Comparison of ENCODE assay signal across 18 cellular contexts in genomic region chr3:103499132-103499885, GRCh38.
DNase-seq lines count a peak whose midpoint lies in the region; TF ChIP-seq lines count a peak whose summit lies in the region.
"Had no signal": no experiment of that assay in that cellular context is flagged by ENCODE, and none has a peak within 500 bp of the region (broad histone marks: within the 10 kb centered on the region; RNA-seq: fewer than 3 reads in every experiment).

No MANE protein-coding gene starts in this region.

- H3K4me1 Mint-ChIP-seq in MCF 10A (ENCODE audit: insufficient read depth, unreplicated experiment) (no peaks in the 10 kb centered on the region), glutamatergic neuron (ENCODE audit: low read depth, unreplicated experiment) (no peaks in the 10 kb centered on the region)
- H3K4me1 Mint-ChIP-seq: T-cell had no signal

- H3K36me3 Mint-ChIP-seq in MCF 10A (ENCODE audit: insufficient read depth, unreplicated experiment), result no peaks in the 10 kb centered on the region
- no peaks in the 10 kb centered on the region for H3K36me3 Mint-ChIP-seq in glutamatergic neuron (ENCODE audit: unreplicated experiment)
- H3K36me3 Mint-ChIP-seq: CD8-positive, alpha-beta T cell; T-cell had no signal

- no peaks in the 10 kb centered on the region for H4K20me1 ChIP-seq in mammary epithelial cell (ENCODE audit: insufficient read depth, low read length)

- in situ Hi-C loops in mammary epithelial cell (cut with MboI; ENCODE audit: low sequenced_read_pairs in 2 of 2) (no loop called here), astrocyte of the cerebellum (cut with HindIII; ENCODE audit: low sequenced_read_pairs) (no loop called here), GM13976 (cut with MboI; ENCODE audit: low sequenced_read_pairs, unreplicated experiment) (no loop called here)

- H3K27ac Mint-ChIP-seq in MCF 10A (ENCODE audit: low read depth, unreplicated experiment), result no peak overlapping the region
- H3K27ac Mint-ChIP-seq in glutamatergic neuron (ENCODE audit: unreplicated experiment), result no peak overlapping the region
- H3K27ac Mint-ChIP-seq: activated T-helper 2 cell treated with anti-CD3 and anti-CD28 coated beads, Interferon-gamma antibody, Interleukin-2, Interleukin-4, amounts not matched to agents 10 μg/mL and 5 μg/mL and 100 μg/mL, durations not matched to agents 14 hours and 24 hours and 36 hours; CD8-positive, alpha-beta T cell; T-cell had no signal

- intact Hi-C loops in mammary epithelial cell (cut with micrococcal nuclease) (no loop called here), MCF 10A (cut with micrococcal nuclease) (no loop called here)

- peaks cover 66% of the 10 kb centered on the region for H3K27me3 Mint-ChIP-seq in MCF 10A (ENCODE audit: insufficient read depth, unreplicated experiment)
- no peaks in the 10 kb centered on the region for H3K27me3 Mint-ChIP-seq in glutamatergic neuron (ENCODE audit: unreplicated experiment)
- H3K27me3 Mint-ChIP-seq: T-cell had no signal

- H3K9me3 ChIP-seq in mammary epithelial cell (replicated peaks; ENCODE audit: insufficient read depth, low read length), result no peaks in the 10 kb centered on the region
- H3K9me3 ChIP-seq: neutrophil, thoracic aorta had no signal

- CTCF ChIA-PET in mammary epithelial cell (lab: Charles Lee; ENCODE audit: low non-redundant PET) (no interaction called here), MCF 10A (lab: Yijun Ruan, JAX) (interaction anchor here (0.9 kb wide), 1 partner anchor 20 kb away, joined by 3 read pairs; no protein-coding TSS in a partner anchor)

- no peaks in the 10 kb centered on the region for H3K36me3 ChIP-seq in mammary epithelial cell (ENCODE audit: insufficient read depth, low read length)
- H3K36me3 ChIP-seq: neutrophil, thoracic aorta had no signal

- H3K4me3 Mint-ChIP-seq in MCF 10A (ENCODE audit: unreplicated experiment), result no peak overlapping the region
- no peak overlapping the region for H3K4me3 Mint-ChIP-seq in glutamatergic neuron (ENCODE audit: unreplicated experiment)
- H3K4me3 Mint-ChIP-seq: CD8-positive, alpha-beta T cell; T-cell had no signal

- no peak overlapping the region for H2AFZ ChIP-seq in mammary epithelial cell (ENCODE audit: low read depth, low read length)

- dilution Hi-C loops in mammary epithelial cell (cut with HindIII; ENCODE audit: low sequenced_read_pairs), result no loop called here

- BruUV-seq in mammary epithelial cell (replicated peaks; lab: Mats Ljungman, UMichigan) (no TSS peak), MCF 10A (replicated peaks; lab: Mats Ljungman, UMichigan) (no TSS peak)

- H3K79me2 ChIP-seq in mammary epithelial cell (ENCODE audit: insufficient read depth, low read length), result no peaks in the 10 kb centered on the region

- TF ChIP-seq CTCF in mammary epithelial cell (conservative IDR thresholded peaks at IDR 0.05 in 1 of 2, IDR thresholded peaks at IDR 0.05 in 1 of 2; ENCODE audit: extremely low read depth in 1 of 2, insufficient read depth in 1 of 2, low read depth in 1 of 2, low read length in 2 of 2) (no peak), MCF 10A (IDR thresholded peaks at IDR 0.05; ENCODE audit: unreplicated experiment) (no peak), astrocyte of the cerebellum (IDR thresholded peaks at IDR 0.05; ENCODE audit: low read depth, low read length, missing control alignments) (no peak), GM13976 (IDR thresholded peaks at IDR 0.05; ENCODE audit: borderline replicate concordance, control extremely low read depth, extremely low read depth, insufficient read depth, missing control alignments) (no peak), glutamatergic neuron (IDR thresholded peaks at IDR 0.05; ENCODE audit: partially characterized antibody, unreplicated experiment) (no peak)

- H3K27me3 ChIP-seq in mammary epithelial cell (ENCODE audit: insufficient read depth, low read length), result no peaks in the 10 kb centered on the region
- H3K27me3 ChIP-seq: neutrophil had no signal

- POLR2A ChIA-PET in MCF 10A (lab: Yijun Ruan, JAX), result no interaction called here

- H3K4me2 ChIP-seq in mammary epithelial cell (ENCODE audit: insufficient read depth, low read depth, low read length), result no peak overlapping the region
- H3K4me2 ChIP-seq: KMS-11 had no signal

- H3K4me1 ChIP-seq in mammary epithelial cell (ENCODE audit: insufficient read depth, low read length), result no peaks in the 10 kb centered on the region

- no peak overlapping the region for H3K27ac ChIP-seq in mammary epithelial cell (ENCODE audit: insufficient read depth, low read depth, low read length)
- H3K27ac ChIP-seq: KMS-11, neutrophil, thoracic aorta had no signal

- H3K4me3 ChIP-seq in mammary epithelial cell (replicated peaks in 1 of 3; ENCODE audit: insufficient read depth in 1 of 3, low read depth in 2 of 3, low read length in 3 of 3) (no peak overlapping the region), astrocyte of the cerebellum (ENCODE audit: low read depth, low read length) (no peak overlapping the region)
- H3K4me3 ChIP-seq: thoracic aorta had no signal

- DNase-seq in mammary epithelial cell, result peak; percentile 5
- no peak for DNase-seq in MCF 10A (ENCODE audit: unreplicated experiment)
- DNase-seq in astrocyte of the cerebellum (ENCODE audit: low read depth), result peak; percentile 74
- peak; percentile 34 for DNase-seq in kidney tubule cell (ENCODE audit: low spot score)
- DNase-seq in HUDEP-2 (lab: John Stamatoyannopoulos, UW; ENCODE audit: unreplicated experiment in 76 of 76), result no peak
- no peak for DNase-seq in GM13976 (ENCODE audit: low spot score)
- DNase-seq in glutamatergic neuron, result no peak
- no peak for DNase-seq in COLO829 (ENCODE audit: low spot score)
- DNase-seq: 8988T; amygdala; CD8-positive, alpha-beta T cell; NCI-H1105 treated with DMSO at 0.1 percent for 48 hours; stimulated activated CD4-positive, alpha-beta T cell treated with anti-CD3 and anti-CD28 coated beads, Interleukin-4, amount 100 ng/mL, for 4 hours; T-cell had no signal

- H3K9me3 Mint-ChIP-seq in MCF 10A (ENCODE audit: unreplicated experiment) (no peaks in the 10 kb centered on the region), glutamatergic neuron (ENCODE audit: unreplicated experiment) (no peaks in the 10 kb centered on the region)

- 0% methylated on average over 1 of the region's 1 CpG for WGBS in mammary epithelial cell (ENCODE audit: low coverage, missing lambda C conversion rate)

- no peak overlapping the region for H3K9ac ChIP-seq in mammary epithelial cell (ENCODE audit: insufficient read depth, low read length)
- H3K9ac ChIP-seq: KMS-11 had no signal

Comparison
In these comparisons a context has a peak if more than half of its experiments do, and no peak if none do; other contexts are left out.
1. DNase-seq: peak in mammary epithelial cell (single experiment), astrocyte of the cerebellum (single experiment) and kidney tubule cell (single experiment); none in MCF 10A (single experiment), HUDEP-2 (0 of 76), GM13976 (single experiment), glutamatergic neuron (single experiment) and COLO829 (single experiment).